Comparison of ENCODE assay signal across 17 cellular contexts in the genomic region with DNA sequence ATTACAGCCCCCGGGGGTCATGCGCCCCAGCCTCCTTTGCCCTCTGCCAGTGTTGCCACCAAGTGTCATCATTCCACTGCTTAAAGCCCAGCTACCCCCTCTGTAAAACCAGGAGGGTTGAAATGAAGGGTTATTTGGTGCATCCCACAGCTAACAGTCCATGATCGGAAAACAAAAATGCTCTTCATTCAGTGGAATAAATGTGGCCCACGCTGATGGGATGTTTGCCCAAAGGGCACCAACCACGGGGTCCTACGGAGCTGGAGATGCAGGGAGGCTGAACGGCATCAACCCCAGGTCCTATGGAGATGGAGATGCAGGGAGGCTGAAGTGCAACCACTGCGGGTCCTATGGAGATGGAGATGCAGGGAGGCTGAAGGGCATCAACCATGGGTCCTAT.
DNase-seq lines count a peak whose midpoint lies in the region; ATAC-seq and TF ChIP-seq lines count a peak whose summit lies in the region.
"Had no signal": no experiment of that assay in that cellular context is flagged by ENCODE, and none has a peak within 500 bp of the region (broad histone marks: within the 10 kb centered on the region; RNA-seq: fewer than 3 reads in every experiment).

No MANE protein-coding gene starts in this region.

- H3K36me3 ChIP-seq in right atrium auricular region (no peaks in the 10 kb centered on the region), sigmoid colon (no peaks in the 10 kb centered on the region)
- H3K36me3 ChIP-seq: BLaER1 treated with 17β-estradiol and CSF1 and Interleukin-3, amounts not matched to agents 10 nM and 100 nM had no signal

- TF ChIP-seq POLR2A in sigmoid colon (IDR thresholded peaks at IDR 0.05), result no peak

- H3K4me1 ChIP-seq in right atrium auricular region (no peaks in the 10 kb centered on the region), sigmoid colon (no peaks in the 10 kb centered on the region)

- H3K4me3 Mint-ChIP-seq in activated CD4-positive, alpha-beta memory T cell treated with anti-CD3 and anti-CD28 coated beads, Interleukin-2, amount 10 ng/mL, durations not matched to agents 7 days and 5 days, result no peak overlapping the region
- H3K4me3 Mint-ChIP-seq: B cell; CD8-positive, alpha-beta T cell; H9 had no signal

- no peak overlapping the region for H3K27ac Mint-ChIP-seq in activated CD4-positive, alpha-beta memory T cell treated with anti-CD3 and anti-CD28 coated beads, Interleukin-2, amount 10 ng/mL, durations not matched to agents 7 days and 5 days
- H3K27ac Mint-ChIP-seq: B cell; CD8-positive, alpha-beta T cell; H9 had no signal

- peak; percentile 16 for DNase-seq in right atrium auricular region (ENCODE audit: low spot score)
- no peak for DNase-seq in Right ventricle myocardium inferior (ENCODE audit: missing footprints)
- DNase-seq in islet precursor cell, result peak; percentile 30
- peak; percentile 21 for DNase-seq in sigmoid colon
- DNase-seq in omental fat pad (ENCODE audit: low spot score), result no peak
- DNase-seq in activated CD4-positive, alpha-beta memory T cell treated with anti-CD3 and anti-CD28 coated beads, Interleukin-2, amount 10 ng/mL, durations not matched to agents 7 days and 5 days, result no peak
- DNase-seq: 8988T, Calu3, DND-41, EL, H9 had no signal

- WGBS in sigmoid colon, 2 donors, result 88 to 91% methylated on average over 8 of the region's 8 CpGs

- H3K4me3 ChIP-seq in right atrium auricular region (no peak overlapping the region), sigmoid colon (no peak overlapping the region)
- H3K4me3 ChIP-seq: BLaER1 treated with 17β-estradiol and CSF1 and Interleukin-3, amounts not matched to agents 10 nM and 100 nM; GM12878 had no signal

- H3K27ac ChIP-seq in right atrium auricular region (no peak overlapping the region), sigmoid colon (no peak overlapping the region)
- H3K27ac ChIP-seq: BLaER1 treated with 17β-estradiol and CSF1 and Interleukin-3, amounts not matched to agents 10 nM and 100 nM; HL-60 had no signal

- CTCF ChIA-PET in activated CD4-positive, alpha-beta memory T cell treated with anti-CD3 and anti-CD28 coated beads, Interleukin-2, amount 10 ng/mL, durations not matched to agents 7 days and 5 days (lab: Charles Lee), result no interaction called here

- POLR2A ChIA-PET in activated CD4-positive, alpha-beta memory T cell treated with anti-CD3 and anti-CD28 coated beads, Interleukin-2, amount 10 ng/mL, durations not matched to agents 7 days and 5 days (lab: Charles Lee), result no interaction called here

- peaks cover 19% of the 10 kb centered on the region for H3K9me3 Mint-ChIP-seq in activated CD4-positive, alpha-beta memory T cell treated with anti-CD3 and anti-CD28 coated beads, Interleukin-2, amount 10 ng/mL, durations not matched to agents 7 days and 5 days

- TF ChIP-seq CTCF in right atrium auricular region (IDR thresholded peaks at IDR 0.05), result no peak
- no peak for TF ChIP-seq CTCF in sigmoid colon (IDR thresholded peaks at IDR 0.05)
- no peak for TF ChIP-seq CTCF in omental fat pad (IDR thresholded peaks at IDR 0.05)

- H3K9me3 ChIP-seq in right atrium auricular region, result peaks cover 6 to 22% of the 10 kb centered on the region in 2 donors
- H3K9me3 ChIP-seq in sigmoid colon, result peaks cover 0 to 7% (median 3%) of the 10 kb centered on the region in 4 donors

- H3K36me3 Mint-ChIP-seq in activated CD4-positive, alpha-beta memory T cell treated with anti-CD3 and anti-CD28 coated beads, Interleukin-2, amount 10 ng/mL, durations not matched to agents 7 days and 5 days (ENCODE audit: low read depth), result no peaks in the 10 kb centered on the region
- H3K36me3 Mint-ChIP-seq: CD8-positive, alpha-beta T cell had no signal

- no peaks in the 10 kb centered on the region for H3K27me3 ChIP-seq in right atrium auricular region
- no peaks in the 10 kb centered on the region for H3K27me3 ChIP-seq in sigmoid colon
- H3K27me3 ChIP-seq: BLaER1 treated with 17β-estradiol and CSF1 and Interleukin-3, amounts not matched to agents 10 nM and 100 nM had no signal

- intact Hi-C loops in Right ventricle myocardium inferior (cut with DNase I) (no loop called here), sigmoid colon (cut with DNase I) (no loop called here)

- TF ChIP-seq EP300 in sigmoid colon (IDR thresholded peaks at IDR 0.05), result no peak

- H3K27me3 Mint-ChIP-seq in activated CD4-positive, alpha-beta memory T cell treated with anti-CD3 and anti-CD28 coated beads, Interleukin-2, amount 10 ng/mL, durations not matched to agents 7 days and 5 days, result no peaks in the 10 kb centered on the region
- H3K27me3 Mint-ChIP-seq: B cell had no signal

- no peaks in the 10 kb centered on the region for H3K4me1 Mint-ChIP-seq in activated CD4-positive, alpha-beta memory T cell treated with anti-CD3 and anti-CD28 coated beads, Interleukin-2, amount 10 ng/mL, durations not matched to agents 7 days and 5 days
- H3K4me1 Mint-ChIP-seq: B cell, H9 had no signal

- ATAC-seq in Right ventricle myocardium inferior (no peak), HG03280 (IDR thresholded peaks at IDR 0.05; ENCODE audit: unreplicated experiment) (no peak), omental fat pad (ENCODE audit: low FRiP score) (no peak)
- ATAC-seq: CD8-positive, alpha-beta T cell; GM12878 had no signal

Comparison
In these comparisons a context has a peak if more than half of its experiments do, and no peak if none do; other contexts are left out.
1. DNase-seq: peak in right atrium auricular region (single experiment), islet precursor cell (single experiment) and sigmoid colon (single experiment); none in Right ventricle myocardium inferior (single experiment), omental fat pad (single experiment) and activated CD4-positive, alpha-beta memory T cell treated with anti-CD3 and anti-CD28 coated beads, Interleukin-2, amount 10 ng/mL, durations not matched to agents 7 days and 5 days (single experiment).